19 cellular contexts compared by ENCODE assay signal in genomic region chr12:108029081-108029790, GRCh38.
"Had no signal": no experiment of that assay in that cellular context is flagged by ENCODE, and none has a peak within 500 bp of the region (broad histone marks: within the 10 kb centered on the region; RNA-seq: fewer than 3 reads in every experiment).

No MANE protein-coding gene starts in this region.

- H3K4me1 Mint-ChIP-seq: stimulated activated memory B cell treated with anti-CD40 and anti-IgM and Interleukin-4, amounts not matched to agents 10 μg/mL and 1 μg/mL and 100 μg/mL, for 72 hours had no signal

- H3K9me3 Mint-ChIP-seq: dendritic cell treated with granulocyte-macrophage colony-stimulating factor and Interleukin-4, amounts not matched to agents 40 ng/mL and 50 ng/mL, for 4 days; natural killer cell treated with Interleukin-12 subunit alpha and Interleukin-12 subunit beta and Interleukin-15 and Interleukin-18, amount 100 ng/mL, for 72 hours; stimulated activated memory B cell treated with anti-CD40 and anti-IgM and Interleukin-4, amounts not matched to agents 10 μg/mL and 1 μg/mL and 100 μg/mL, for 72 hours; stimulated activated naive CD8-positive, alpha-beta T cell treated with anti-CD3 and anti-CD28 coated beads, Interleukin-15, Interleukin-2, amounts not matched to agents 100 ng/mL and 50 ng/mL, for 24 hours had no signal

- H3K27ac ChIP-seq: foreskin keratinocyte, neutrophil, psoas muscle, spleen, tibial nerve had no signal

- H3K27me3 ChIP-seq: foreskin keratinocyte had no signal

- ATAC-seq: foreskin keratinocyte; left colon; psoas muscle; sciatic nerve; stimulated activated memory B cell treated with anti-CD40 and anti-IgM and Interleukin-4, amounts not matched to agents 10 μg/mL and 1 μg/mL and 100 μg/mL, for 72 hours had no signal

- H3K9me3 ChIP-seq: neutrophil, psoas muscle, spleen, tibial nerve had no signal

- H3K4me1 ChIP-seq: foreskin keratinocyte, psoas muscle, spleen, tibial nerve had no signal

- H3K36me3 Mint-ChIP-seq: natural killer cell treated with Interleukin-12 subunit alpha and Interleukin-12 subunit beta and Interleukin-15 and Interleukin-18, amount 100 ng/mL, for 72 hours; stimulated activated memory B cell treated with anti-CD40 and anti-IgM and Interleukin-4, amounts not matched to agents 10 μg/mL and 1 μg/mL and 100 μg/mL, for 72 hours had no signal

- H3K27ac Mint-ChIP-seq: dendritic cell treated with granulocyte-macrophage colony-stimulating factor and Interleukin-4, amounts not matched to agents 40 ng/mL and 50 ng/mL, for 4 days; natural killer cell treated with Interleukin-12 subunit alpha and Interleukin-12 subunit beta and Interleukin-15 and Interleukin-18, amount 100 ng/mL, for 72 hours; stimulated activated memory B cell treated with anti-CD40 and anti-IgM and Interleukin-4, amounts not matched to agents 10 μg/mL and 1 μg/mL and 100 μg/mL, for 72 hours; stimulated activated naive CD8-positive, alpha-beta T cell treated with anti-CD3 and anti-CD28 coated beads, Interleukin-15, Interleukin-2, amounts not matched to agents 100 ng/mL and 50 ng/mL, for 24 hours had no signal

- H3K36me3 ChIP-seq: neutrophil, spleen, tibial nerve had no signal

- DNase-seq: cerebellar nuclear complex; erythroblast; foreskin keratinocyte; kidney; left colon; mammary epithelial cell; midbrain; psoas muscle; spleen; stimulated activated CD4-positive, alpha-beta T cell treated with anti-CD3 and anti-CD28 coated beads, Interleukin-15, amount 100 ng/mL, for 24 hours; stimulated activated CD4-positive, alpha-beta T cell treated with anti-CD3 and anti-CD28 coated beads, Interleukin-1b, Interleukin-23, amount 100 ng/mL, for 48 hours; stimulated activated CD4-positive, alpha-beta T cell treated with anti-CD3 and anti-CD28 coated beads, Interleukin-4, amount 100 ng/mL, for 24 hours had no signal

- H3K4me3 Mint-ChIP-seq: dendritic cell treated with granulocyte-macrophage colony-stimulating factor and Interleukin-4, amounts not matched to agents 40 ng/mL and 50 ng/mL, for 4 days; natural killer cell treated with Interleukin-12 subunit alpha and Interleukin-12 subunit beta and Interleukin-15 and Interleukin-18, amount 100 ng/mL, for 72 hours; stimulated activated memory B cell treated with anti-CD40 and anti-IgM and Interleukin-4, amounts not matched to agents 10 μg/mL and 1 μg/mL and 100 μg/mL, for 72 hours; stimulated activated naive CD8-positive, alpha-beta T cell treated with anti-CD3 and anti-CD28 coated beads, Interleukin-15, Interleukin-2, amounts not matched to agents 100 ng/mL and 50 ng/mL, for 24 hours had no signal

- H3K4me3 ChIP-seq: psoas muscle, spleen, tibial nerve had no signal
